ENCODE assay signal across 14 cellular contexts in genomic region chr19:40826699-40827385, GRCh38. TPM values are rescaled to one million over a fixed set of nuclear protein-coding genes. Genes with fewer than 3 reads are reported as not detected.
DNase-seq lines count a peak whose midpoint lies in the region; ATAC-seq and TF ChIP-seq lines count a peak whose summit lies in the region.
"Not testable (repeated sequence)": the region's sequence is repeated elsewhere in the genome, so short reads cannot be mapped to it uniquely, and the experiment has no call there.
"Had no signal": no experiment of that assay in that cellular context is flagged by ENCODE, and none has a peak within 500 bp of the region (broad histone marks: within the 10 kb centered on the region; RNA-seq: fewer than 3 reads in every experiment).

No MANE protein-coding gene starts in this region.

- not testable (repeated sequence) for H3K9me3 ChIP-seq in Panc1 (ENCODE audit: control insufficient read depth, insufficient read depth, low read depth, low read length)

- H3K4me1 ChIP-seq in Panc1 (ENCODE audit: control insufficient read depth, insufficient read depth, low read length) = not testable (repeated sequence)

- H3K27ac ChIP-seq in Panc1 (ENCODE audit: low read length) = not testable (repeated sequence)
- H3K27ac ChIP-seq in substantia nigra (ENCODE audit: low read depth, low read length, poor library complexity, severe bottlenecking) = peak overlapping the region; percentile 0

- CTCF ChIA-PET in Panc1 (lab: Charles Lee) = not testable (repeated sequence)
- CTCF ChIA-PET in activated CD4-positive, alpha-beta memory T cell treated with anti-CD3 and anti-CD28 coated beads, Interleukin-2, amount 10 ng/mL, durations not matched to agents 7 days and 5 days (lab: Charles Lee) = interaction anchor here (1.6 to 1.7 kb wide), 2 partner anchors 164 to 192 kb away, joined by 4 to 5 read pairs; no protein-coding TSS in a partner anchor

- DNase-seq in CMK (ENCODE audit: low read depth) = peak; percentile 74
- not testable (repeated sequence) for DNase-seq in Panc1 (ENCODE audit: low read depth, low spot score); omental fat pad (ENCODE audit: low spot score)
- peak; percentile 75 for DNase-seq in activated CD4-positive, alpha-beta memory T cell treated with anti-CD3 and anti-CD28 coated beads, Interleukin-2, amount 10 ng/mL, durations not matched to agents 7 days and 5 days
- DNase-seq in activated effector memory CD4-positive, alpha-beta T cell treated with anti-CD3 and anti-CD28 coated beads, Interleukin-2, amount 50 U/mL, for 16 hours = peak; percentile 78
- peak; percentile 43 to 85 for DNase-seq in central memory CD8-positive, alpha-beta T cell (ENCODE audit: low spot score in 2 of 2)
- DNase-seq in immature natural killer cell = peak; percentile 91 to 95 (median 94)
- peak in 2 of 49 donors; percentile 18 to 35 for DNase-seq in substantia nigra (lab: John Stamatoyannopoulos, UW)

- H3K27me3 ChIP-seq in Panc1 (ENCODE audit: control insufficient read depth, insufficient read depth, low read length) = not testable (repeated sequence)

- H3K27ac Mint-ChIP-seq in activated CD4-positive, alpha-beta memory T cell treated with anti-CD3 and anti-CD28 coated beads, Interleukin-2, amount 10 ng/mL, durations not matched to agents 7 days and 5 days = peak overlapping the region; percentile 66
- peak overlapping the region; percentile 94 for H3K27ac Mint-ChIP-seq in central memory CD8-positive, alpha-beta T cell (ENCODE audit: low read depth)
- H3K27ac Mint-ChIP-seq in immature natural killer cell = peak overlapping the region; percentile 93 to 99 (median 98)

- in situ Hi-C loops in Panc1 (cut with HindIII; ENCODE audit: low pct_unique_long_range_greater_than_20kb, low sequenced_read_pairs) = not testable (repeated sequence)

- BruUV-seq in Panc1 (replicated peaks; lab: Mats Ljungman, UMichigan) = TSS peak; percentile 53

- not testable (repeated sequence) for H3K9me3 Mint-ChIP-seq in activated CD4-positive, alpha-beta memory T cell treated with anti-CD3 and anti-CD28 coated beads, Interleukin-2, amount 10 ng/mL, durations not matched to agents 7 days and 5 days; central memory CD8-positive, alpha-beta T cell; immature natural killer cell

- peaks cover 13% of the 10 kb centered on the region for H3K36me3 Mint-ChIP-seq in activated CD4-positive, alpha-beta memory T cell treated with anti-CD3 and anti-CD28 coated beads, Interleukin-2, amount 10 ng/mL, durations not matched to agents 7 days and 5 days (ENCODE audit: low read depth)
- peaks cover 12% of the 10 kb centered on the region for H3K36me3 Mint-ChIP-seq in central memory CD8-positive, alpha-beta T cell (ENCODE audit: insufficient read depth)
- H3K36me3 Mint-ChIP-seq in immature natural killer cell = not testable (repeated sequence)

- not testable (repeated sequence) for TF ChIP-seq CTCF in Panc1 (IDR thresholded peaks at IDR 0.05); omental fat pad (IDR thresholded peaks at IDR 0.05)

- not testable (repeated sequence) for H3K4me3 Mint-ChIP-seq in activated CD4-positive, alpha-beta memory T cell treated with anti-CD3 and anti-CD28 coated beads, Interleukin-2, amount 10 ng/mL, durations not matched to agents 7 days and 5 days
- H3K4me3 Mint-ChIP-seq in central memory CD8-positive, alpha-beta T cell = peak overlapping the region; percentile 52
- H3K4me3 Mint-ChIP-seq in immature natural killer cell = peak overlapping the region; percentile 67 to 78 (median 71)

- POLR2A ChIA-PET in Panc1 (lab: Charles Lee); activated CD4-positive, alpha-beta memory T cell treated with anti-CD3 and anti-CD28 coated beads, Interleukin-2, amount 10 ng/mL, durations not matched to agents 7 days and 5 days (lab: Charles Lee): not testable (repeated sequence)

- H3K4me1 Mint-ChIP-seq in activated CD4-positive, alpha-beta memory T cell treated with anti-CD3 and anti-CD28 coated beads, Interleukin-2, amount 10 ng/mL, durations not matched to agents 7 days and 5 days = peaks cover 27% of the 10 kb centered on the region
- peaks cover 47% of the 10 kb centered on the region for H3K4me1 Mint-ChIP-seq in central memory CD8-positive, alpha-beta T cell
- H3K4me1 Mint-ChIP-seq in immature natural killer cell = peaks cover 61 to 68% of the 10 kb centered on the region in 2 donors

- not testable (repeated sequence) for H3K27me3 Mint-ChIP-seq in activated CD4-positive, alpha-beta memory T cell treated with anti-CD3 and anti-CD28 coated beads, Interleukin-2, amount 10 ng/mL, durations not matched to agents 7 days and 5 days; central memory CD8-positive, alpha-beta T cell
- H3K27me3 Mint-ChIP-seq in immature natural killer cell (ENCODE audit: low read depth in 3 of 3) = peaks cover 17 to 22% (median 20%) of the 10 kb centered on the region in 3 donors

- H3K36me3 ChIP-seq in Panc1 (ENCODE audit: control insufficient read depth, insufficient read depth, low read length) = not testable (repeated sequence)

- not testable (repeated sequence) for ATAC-seq in Panc1
- peak; percentile 95 for ATAC-seq in central memory CD8-positive, alpha-beta T cell (replicated peaks; ENCODE audit: extremely low read depth, poor library complexity, severe bottlenecking)
- ATAC-seq in omental fat pad (ENCODE audit: low FRiP score) = peak; percentile 3

- intact Hi-C loops in Panc1 (cut with micrococcal nuclease; ENCODE audit: unreplicated experiment) = not testable (repeated sequence)

- H3K4me3 ChIP-seq in Panc1 (ENCODE audit: low read depth in 2 of 2, low read length in 2 of 2) = not testable (repeated sequence)

RNA-seq across cellular contexts. Expression of gene CYP2A6, which starts 23.4 kb away (rescaled TPM):
- total RNA-seq in Panc1 (2021; ENCODE audit: unreplicated experiment) (0.41 TPM), omental fat pad (under 1 TPM in 1 of 4 donors, not detected in 3; 0.36 TPM)
- not detected for polyA plus RNA-seq in Panc1 (2012; ENCODE audit: insufficient read length)
- total RNA-seq in activated CD4-positive, alpha-beta memory T cell treated with anti-CD3 and anti-CD28 coated beads, Interleukin-2, amount 10 ng/mL, durations not matched to agents 7 days and 5 days = not detected
- polyA plus RNA-seq in immature natural killer cell = under 1 TPM in 1 of 3 donors, not detected in 2; 0.48 TPM
- total RNA-seq: Calu3, H7, HT1080, kidney epithelial cell had no signal
- polyA plus RNA-seq: psoas muscle, SK-N-SH had no signal

RNA-seq across cellular contexts. Expression of gene EGLN2, which starts 27.9 kb away (rescaled TPM):
- total RNA-seq in Panc1 (2021; ENCODE audit: unreplicated experiment) (115 TPM), omental fat pad (100 to 1,000 TPM in 2 of 4 donors, 10 to 100 TPM in 2; 91.6 to 107 (median 101) TPM)
- polyA plus RNA-seq in Panc1 (2012; ENCODE audit: insufficient read length) = 127 TPM
- total RNA-seq in activated CD4-positive, alpha-beta memory T cell treated with anti-CD3 and anti-CD28 coated beads, Interleukin-2, amount 10 ng/mL, durations not matched to agents 7 days and 5 days = 100 to 1,000 TPM; 127 to 128 TPM
- 100 to 1,000 TPM in 2 of 3 donors, 10 to 100 TPM in 1; 88.4 to 124 (median 101) TPM for polyA plus RNA-seq in immature natural killer cell

RNA-seq across cellular contexts. Expression of gene RAB4B, which starts 48.8 kb away (rescaled TPM):
- 24.8 TPM for total RNA-seq in Panc1 (2021; ENCODE audit: unreplicated experiment)
- polyA plus RNA-seq in Panc1 (2012; ENCODE audit: insufficient read length) = 39.6 TPM
- 10 to 100 TPM; 65.7 to 68.3 TPM for total RNA-seq in activated CD4-positive, alpha-beta memory T cell treated with anti-CD3 and anti-CD28 coated beads, Interleukin-2, amount 10 ng/mL, durations not matched to agents 7 days and 5 days
- polyA plus RNA-seq in immature natural killer cell = 100 to 1,000 TPM; 129 to 151 (median 150) TPM
- 10 to 100 TPM; 20.0 to 37.0 (median 21.7) TPM for total RNA-seq in omental fat pad

RNA-seq across cellular contexts. Expression of gene MIA, which starts 51.5 kb away (rescaled TPM):
- total RNA-seq in Panc1 (2021; ENCODE audit: unreplicated experiment) (2.2 TPM), omental fat pad (not detected)
- 1.4 TPM for polyA plus RNA-seq in Panc1 (2012; ENCODE audit: insufficient read length)
- total RNA-seq in activated CD4-positive, alpha-beta memory T cell treated with anti-CD3 and anti-CD28 coated beads, Interleukin-2, amount 10 ng/mL, durations not matched to agents 7 days and 5 days = not detected
- not detected for polyA plus RNA-seq in immature natural killer cell
- total RNA-seq: H7, kidney epithelial cell had no signal
- polyA plus RNA-seq: SK-N-SH had no signal

RNA-seq across cellular contexts. Expression of gene CYP2A7, which starts 55.2 kb away (rescaled TPM):
- total RNA-seq in Panc1 (2021; ENCODE audit: unreplicated experiment) = not detected
- polyA plus RNA-seq in Panc1 (2012; ENCODE audit: insufficient read length) = not detected
- not detected for total RNA-seq in activated CD4-positive, alpha-beta memory T cell treated with anti-CD3 and anti-CD28 coated beads, Interleukin-2, amount 10 ng/mL, durations not matched to agents 7 days and 5 days
- not detected for polyA plus RNA-seq in immature natural killer cell
- total RNA-seq in omental fat pad = not detected
- total RNA-seq: Calu3, H7, HT1080, kidney epithelial cell had no signal
- polyA plus RNA-seq: psoas muscle, SK-N-SH had no signal
